Comparison of ENCODE assay signal across 2 cellular contexts in genomic region chr13:96851856-96852255, GRCh38.
TF ChIP-seq lines count a peak whose summit lies in the region.

No MANE protein-coding gene starts in this region.

TF ChIP-seq in HepG2, 621 proteins besides CTCF, POLR2A, EP300 and RAD21 (continued from another document):
- no peak for TF ChIP-seq ZGPAT (CRISPR knock-in tag; IDR thresholded peaks at IDR 0.05)
- no peak for TF ChIP-seq DMAP1 (CRISPR knock-in tag; IDR thresholded peaks at IDR 0.05)
- TF ChIP-seq AFF4 (CRISPR knock-in tag; IDR thresholded peaks at IDR 0.05): no peak
- TF ChIP-seq EZH2 (conservative IDR thresholded peaks at IDR 0.05; ENCODE audit: low read depth, low read length): no peak
- TF ChIP-seq, protein P1, sequence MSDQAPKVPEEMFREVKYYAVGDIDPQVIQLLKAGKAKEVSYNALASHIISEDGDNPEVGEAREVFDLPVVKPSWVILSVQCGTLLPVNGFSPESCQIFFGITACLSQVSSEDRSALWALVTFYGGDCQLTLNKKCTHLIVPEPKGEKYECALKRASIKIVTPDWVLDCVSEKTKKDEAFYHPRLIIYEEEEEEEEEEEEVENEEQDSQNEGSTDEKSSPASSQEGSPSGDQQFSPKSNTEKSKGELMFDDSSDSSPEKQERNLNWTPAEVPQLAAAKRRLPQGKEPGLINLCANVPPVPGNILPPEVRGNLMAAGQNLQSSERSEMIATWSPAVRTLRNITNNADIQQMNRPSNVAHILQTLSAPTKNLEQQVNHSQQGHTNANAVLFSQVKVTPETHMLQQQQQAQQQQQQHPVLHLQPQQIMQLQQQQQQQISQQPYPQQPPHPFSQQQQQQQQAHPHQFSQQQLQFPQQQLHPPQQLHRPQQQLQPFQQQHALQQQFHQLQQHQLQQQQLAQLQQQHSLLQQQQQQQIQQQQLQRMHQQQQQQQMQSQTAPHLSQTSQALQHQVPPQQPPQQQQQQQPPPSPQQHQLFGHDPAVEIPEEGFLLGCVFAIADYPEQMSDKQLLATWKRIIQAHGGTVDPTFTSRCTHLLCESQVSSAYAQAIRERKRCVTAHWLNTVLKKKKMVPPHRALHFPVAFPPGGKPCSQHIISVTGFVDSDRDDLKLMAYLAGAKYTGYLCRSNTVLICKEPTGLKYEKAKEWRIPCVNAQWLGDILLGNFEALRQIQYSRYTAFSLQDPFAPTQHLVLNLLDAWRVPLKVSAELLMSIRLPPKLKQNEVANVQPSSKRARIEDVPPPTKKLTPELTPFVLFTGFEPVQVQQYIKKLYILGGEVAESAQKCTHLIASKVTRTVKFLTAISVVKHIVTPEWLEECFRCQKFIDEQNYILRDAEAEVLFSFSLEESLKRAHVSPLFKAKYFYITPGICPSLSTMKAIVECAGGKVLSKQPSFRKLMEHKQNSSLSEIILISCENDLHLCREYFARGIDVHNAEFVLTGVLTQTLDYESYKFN (CRISPR knock-in tag; conservative IDR thresholded peaks at IDR 0.05): no peak
- TF ChIP-seq NR1H2 (CRISPR knock-in tag; IDR thresholded peaks at IDR 0.05; ENCODE audit: borderline replicate concordance, low read depth): no peak
- TF ChIP-seq RORA (CRISPR knock-in tag; IDR thresholded peaks at IDR 0.05): no peak
- peak; percentile 38; the same call in 1 of the 2 replicates for TF ChIP-seq CEBPB (IDR thresholded peaks at IDR 0.05; ENCODE audit: borderline replicate concordance, low read depth, low read length)
- TF ChIP-seq ATF7 (IDR thresholded peaks at IDR 0.05): peak; percentile 44; the same call in 1 of the 2 replicates
- no peak for TF ChIP-seq ATF7 (CRISPR knock-in tag; IDR thresholded peaks at IDR 0.05)
- no peak for TF ChIP-seq POGZ (CRISPR knock-in tag; IDR thresholded peaks at IDR 0.05)

TF ChIP-seq in K562, 482 proteins besides CTCF, POLR2A, EP300 and RAD21:
- TF ChIP-seq CEBPG (CRISPR knock-in tag; IDR thresholded peaks at IDR 0.05) (no peak), CEBPG (tag; conservative IDR thresholded peaks at IDR 0.05 in 1 of 2, IDR thresholded peaks at IDR 0.05 in 1 of 2) (peak in 1 of 2 experiments; percentile 41; a peak in 1 of 4 replicates), MEF2A (IDR thresholded peaks at IDR 0.05; ENCODE audit: control insufficient read depth, low read depth, low read length) (no peak), ATF3 (IDR thresholded peaks at IDR 0.05) (0 out of 2 replicates have a peak, but pooled peaks have one; percentile 11), ATF3 (CRISPR knock-in tag; conservative IDR thresholded peaks at IDR 0.05) (no peak), NCOA2 (IDR thresholded peaks at IDR 0.05; ENCODE audit: partially characterized antibody in 2 of 2) (no peak)
